ENCODE assay signal across 8 cellular contexts in the genomic region with DNA sequence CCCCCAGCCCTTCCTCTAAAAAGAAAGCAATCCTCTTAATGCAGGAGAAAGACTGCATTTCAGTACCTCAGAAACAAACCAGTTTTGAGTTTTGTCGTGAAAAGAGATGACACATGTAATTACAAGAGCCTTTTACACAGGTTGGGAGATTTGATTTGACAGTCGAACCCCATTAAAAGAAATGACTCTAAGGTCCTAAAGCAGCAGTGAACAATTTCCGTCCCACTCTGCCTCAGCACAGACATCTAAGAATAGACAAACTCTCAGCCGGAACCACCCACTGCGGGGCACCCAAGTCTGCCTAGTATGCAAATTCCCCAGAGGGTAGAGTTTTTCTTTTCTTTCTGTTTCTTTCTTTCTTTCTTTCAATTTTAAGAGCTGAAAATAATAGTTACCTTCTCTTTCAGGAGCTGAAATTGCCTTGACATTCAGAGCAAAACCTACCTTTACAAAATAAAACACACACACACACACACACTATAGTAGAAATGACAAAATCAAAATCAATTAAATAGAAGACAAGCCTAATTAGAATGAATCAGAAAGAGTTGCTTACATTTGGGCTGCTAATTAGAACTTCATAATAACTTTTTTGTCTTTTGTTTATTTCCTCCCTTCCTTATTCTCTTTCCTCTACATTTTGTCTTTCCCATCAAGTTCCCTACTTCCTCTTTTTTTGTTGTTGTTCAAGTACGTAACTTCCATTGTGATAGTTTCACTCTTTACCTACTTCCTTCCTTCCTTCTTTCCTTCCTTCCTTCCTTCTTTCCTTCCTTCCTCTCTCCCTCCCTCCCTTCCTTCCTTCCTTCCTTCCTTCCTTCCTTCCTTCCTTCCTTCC.
A peak's percentile ranks its signal among the peaks of the same experiment; 100 is the strongest.
DNase-seq lines count a peak whose midpoint lies in the region; ATAC-seq and TF ChIP-seq lines count a peak whose summit lies in the region.

No MANE protein-coding gene starts in this region.

- no peak overlapping the region for H3K4me2 ChIP-seq in GM23338
- H3K4me2 ChIP-seq in MM.1S (ENCODE audit: low read depth, low read length): peak overlapping the region; percentile 84

- peak; percentile 98 for ATAC-seq in GM18517 (IDR thresholded peaks at IDR 0.05; ENCODE audit: unreplicated experiment)
- ATAC-seq in GM23338: peak; percentile 49; the same call in 2 of the 3 replicates

- no peak overlapping the region for H3K4me3 Mint-ChIP-seq in GM23338

- H3K27ac ChIP-seq in GM23338 (ENCODE audit: low read depth) (no peak overlapping the region), MM.1S (ENCODE audit: low read length) (peak overlapping the region; percentile 73; the same call in 1 of the 2 replicates)

- H3K4me1 Mint-ChIP-seq in GM23338: peaks cover 17% of the 10 kb centered on the region

- no peak for TF ChIP-seq CTCF in GM23338 (conservative IDR thresholded peaks at IDR 0.05; ENCODE audit: low read depth in 2 of 2)
- no peak for TF ChIP-seq CTCF in MM.1S (IDR thresholded peaks at IDR 0.05; ENCODE audit: low read length)

- H3K9me2 ChIP-seq in GM23338 (ENCODE audit: insufficient read depth) (0 out of 2 replicates have a peak, but pooled peaks cover 3% of the 10 kb centered on the region), MM.1S (replicated peaks; ENCODE audit: insufficient read depth, low read length) (no peaks in the 10 kb centered on the region)

- DNase-seq in GM23338 (ENCODE audit: low spot score) (no peak), MM.1S (peak; percentile 82), kidney tubule cell (ENCODE audit: low spot score) (peak; percentile 17), cardiac septum (ENCODE audit: low spot score) (no peak), AG08396 (ENCODE audit: low spot score) (no peak), activated T-cell treated with anti-CD3 and anti-CD28 coated beads for 4 hours (no peak), cortex of kidney (lab: John Stamatoyannopoulos, UW) (no peak)

- no peaks in the 10 kb centered on the region for H3F3A ChIP-seq in GM23338 (replicated peaks; ENCODE audit: low read depth)
- peaks cover 14% of the 10 kb centered on the region for H3F3A ChIP-seq in MM.1S (ENCODE audit: insufficient read depth, low read length)

- H3K79me2 ChIP-seq in GM23338 (replicated peaks; ENCODE audit: insufficient read depth) (no peaks in the 10 kb centered on the region), MM.1S (ENCODE audit: low read length) (no peaks in the 10 kb centered on the region)

- H3K4me1 ChIP-seq in GM23338 (ENCODE audit: insufficient read depth) (peaks cover 6% of the 10 kb centered on the region), MM.1S (ENCODE audit: low read length) (peaks cover 17% of the 10 kb centered on the region; the same call in 1 of the 2 replicates)

- H3K27me3 Mint-ChIP-seq in GM23338 (ENCODE audit: insufficient read depth, low read depth, poor library complexity): no peaks in the 10 kb centered on the region

- H3K36me3 ChIP-seq in GM23338 (ENCODE audit: insufficient read depth) (no peaks in the 10 kb centered on the region), MM.1S (replicated peaks; ENCODE audit: insufficient read depth, low read length) (no peaks in the 10 kb centered on the region)

- no peaks in the 10 kb centered on the region for H3K36me3 Mint-ChIP-seq in GM23338 (ENCODE audit: low read depth)

- no peaks in the 10 kb centered on the region for H4K20me1 ChIP-seq in GM23338 (replicated peaks; ENCODE audit: insufficient read depth)
- no peaks in the 10 kb centered on the region for H4K20me1 ChIP-seq in MM.1S (ENCODE audit: insufficient read depth, low read length)

- no peaks in the 10 kb centered on the region for H3K9me3 ChIP-seq in MM.1S (replicated peaks; ENCODE audit: insufficient read depth, low read length)

- H3K9ac ChIP-seq in MM.1S (ENCODE audit: low read length): peak overlapping the region; percentile 43

- peaks cover 2% of the 10 kb centered on the region; the same call in 2 of the 3 replicates for H3K9me3 Mint-ChIP-seq in GM23338

- H3K27ac Mint-ChIP-seq in GM23338: peak overlapping the region; percentile 54; the same call in 1 of the 2 replicates

- intact Hi-C loops in cardiac septum (cut with DNase I): no loop called here

- no peak overlapping the region for H3K4me3 ChIP-seq in GM23338
- H3K4me3 ChIP-seq in MM.1S (ENCODE audit: low read length): peak overlapping the region; percentile 41

- H2AFZ ChIP-seq in GM23338 (no peak overlapping the region), MM.1S (ENCODE audit: low read length) (peak overlapping the region; percentile 21; the same call in 1 of the 2 replicates)

- no peaks in the 10 kb centered on the region for H3K27me3 ChIP-seq in GM23338 (ENCODE audit: insufficient read depth)
- no peaks in the 10 kb centered on the region for H3K27me3 ChIP-seq in MM.1S (replicated peaks; ENCODE audit: insufficient read depth, low read length)

TF ChIP-seq in GM23338, 12 proteins besides CTCF, POLR2A, EP300 and RAD21 (continues in another document):
- TF ChIP-seq, protein P1, sequence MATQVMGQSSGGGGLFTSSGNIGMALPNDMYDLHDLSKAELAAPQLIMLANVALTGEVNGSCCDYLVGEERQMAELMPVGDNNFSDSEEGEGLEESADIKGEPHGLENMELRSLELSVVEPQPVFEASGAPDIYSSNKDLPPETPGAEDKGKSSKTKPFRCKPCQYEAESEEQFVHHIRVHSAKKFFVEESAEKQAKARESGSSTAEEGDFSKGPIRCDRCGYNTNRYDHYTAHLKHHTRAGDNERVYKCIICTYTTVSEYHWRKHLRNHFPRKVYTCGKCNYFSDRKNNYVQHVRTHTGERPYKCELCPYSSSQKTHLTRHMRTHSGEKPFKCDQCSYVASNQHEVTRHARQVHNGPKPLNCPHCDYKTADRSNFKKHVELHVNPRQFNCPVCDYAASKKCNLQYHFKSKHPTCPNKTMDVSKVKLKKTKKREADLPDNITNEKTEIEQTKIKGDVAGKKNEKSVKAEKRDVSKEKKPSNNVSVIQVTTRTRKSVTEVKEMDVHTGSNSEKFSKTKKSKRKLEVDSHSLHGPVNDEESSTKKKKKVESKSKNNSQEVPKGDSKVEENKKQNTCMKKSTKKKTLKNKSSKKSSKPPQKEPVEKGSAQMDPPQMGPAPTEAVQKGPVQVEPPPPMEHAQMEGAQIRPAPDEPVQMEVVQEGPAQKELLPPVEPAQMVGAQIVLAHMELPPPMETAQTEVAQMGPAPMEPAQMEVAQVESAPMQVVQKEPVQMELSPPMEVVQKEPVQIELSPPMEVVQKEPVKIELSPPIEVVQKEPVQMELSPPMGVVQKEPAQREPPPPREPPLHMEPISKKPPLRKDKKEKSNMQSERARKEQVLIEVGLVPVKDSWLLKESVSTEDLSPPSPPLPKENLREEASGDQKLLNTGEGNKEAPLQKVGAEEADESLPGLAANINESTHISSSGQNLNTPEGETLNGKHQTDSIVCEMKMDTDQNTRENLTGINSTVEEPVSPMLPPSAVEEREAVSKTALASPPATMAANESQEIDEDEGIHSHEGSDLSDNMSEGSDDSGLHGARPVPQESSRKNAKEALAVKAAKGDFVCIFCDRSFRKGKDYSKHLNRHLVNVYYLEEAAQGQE (IDR thresholded peaks at IDR 0.05; ENCODE audit: unreplicated experiment): no peak
- TF ChIP-seq CREB1 (CRISPR knock-in tag; IDR thresholded peaks at IDR 0.05; ENCODE audit: low read depth) (no peak), ZNF331 (CRISPR knock-in tag; IDR thresholded peaks at IDR 0.05; ENCODE audit: low read depth) (no peak), EZH2 (IDR thresholded peaks at IDR 0.05; ENCODE audit: low read depth, unreplicated experiment) (no peak), STAT1 (IDR thresholded peaks at IDR 0.05; ENCODE audit: unreplicated experiment) (no peak)

Comparison
In these comparisons a context has a peak if more than half of its experiments do, and no peak if none do; other contexts are left out.
1. DNase-seq: peak in MM.1S (single experiment) and kidney tubule cell (single experiment); none in GM23338 (single experiment), cardiac septum (single experiment), AG08396 (single experiment), activated T-cell treated with anti-CD3 and anti-CD28 coated beads for 4 hours (single experiment) and cortex of kidney (single experiment).